31 cellular contexts compared by ENCODE assay signal in genomic region chr6:86456786-86457185, GRCh38.
"Had no signal": no experiment of that assay in that cellular context is flagged by ENCODE, and none has a peak within 500 bp of the region (broad histone marks: within the 10 kb centered on the region; RNA-seq: fewer than 3 reads in every experiment).

No MANE protein-coding gene starts in this region.

- DNase-seq: activated B cell treated with CpG ODN at 0.5 μM for 24 hours; activated CD4-positive, alpha-beta memory T cell treated with anti-CD3 and anti-CD28 coated beads for 36 hours; activated CD4-positive, alpha-beta T cell treated with anti-CD3 and anti-CD28 coated beads, Interleukin-2, amount 10 ng/mL, durations not matched to agents 24 days and 14 days; activated CD8-positive, alpha-beta memory T cell treated with anti-CD3 and anti-CD28 coated beads, Interleukin-2, amount 10 ng/mL, durations not matched to agents 7 days and 5 days; activated CD8-positive, alpha-beta memory T cell treated with anti-CD3 and anti-CD28 coated beads, Interleukin-2, amount 50 U/mL, for 4 hours; activated CD8-positive, alpha-beta T cell treated with anti-CD3 and anti-CD28 coated beads, Interleukin-2, amount 10 ng/mL, durations not matched to agents 7 days and 5 days; activated gamma-delta T cell; activated naive CD4-positive, alpha-beta T cell; activated naive CD4-positive, alpha-beta T cell treated with anti-CD3 and anti-CD28 coated beads, Interleukin-2, amount 10 ng/mL, durations not matched to agents 7 days and 5 days; activated naive CD8-positive, alpha-beta T cell treated with anti-CD3 and anti-CD28 coated beads, Interleukin-2, amount 10 ng/mL, durations not matched to agents 7 days and 5 days; activated T-cell treated with anti-CD3 and anti-CD28 coated beads, Interleukin-2, amount 50 U/mL, for 1 hour; activated T-cell treated with anti-CD3 and anti-CD28 coated beads, Interleukin-2, amount 50 U/mL, for 48 hours; colonic mucosa; effector CD8-positive, alpha-beta T cell; foreskin fibroblast; head of caudate nucleus; T-cell; T1000; WERI-Rb-1 had no signal

- H3K27me3 Mint-ChIP-seq: activated B cell treated with CpG ODN at 0.5 μM for 24 hours; activated CD4-positive, alpha-beta memory T cell treated with anti-CD3 and anti-CD28 coated beads for 36 hours; activated CD4-positive, alpha-beta T cell treated with anti-CD3 and anti-CD28 coated beads, Interleukin-2, amount 10 ng/mL, durations not matched to agents 24 days and 14 days; activated CD8-positive, alpha-beta memory T cell treated with anti-CD3 and anti-CD28 coated beads, Interleukin-2, amount 10 ng/mL, durations not matched to agents 7 days and 5 days; activated naive CD4-positive, alpha-beta T cell treated with anti-CD3 and anti-CD28 coated beads, Interleukin-2, amount 10 ng/mL, durations not matched to agents 7 days and 5 days; activated naive CD8-positive, alpha-beta T cell treated with anti-CD3 and anti-CD28 coated beads, Interleukin-2, amount 10 ng/mL, durations not matched to agents 7 days and 5 days; central memory CD8-positive, alpha-beta T cell; T-cell had no signal

- H3K4me1 ChIP-seq: ascending aorta, breast epithelium, colonic mucosa had no signal

- H3K4me3 Mint-ChIP-seq: activated B cell treated with CpG ODN at 0.5 μM for 24 hours; activated CD4-positive, alpha-beta memory T cell treated with anti-CD3 and anti-CD28 coated beads for 36 hours; activated CD4-positive, alpha-beta T cell treated with anti-CD3 and anti-CD28 coated beads, Interleukin-2, amount 10 ng/mL, durations not matched to agents 24 days and 14 days; activated CD8-positive, alpha-beta memory T cell treated with anti-CD3 and anti-CD28 coated beads, Interleukin-2, amount 10 ng/mL, durations not matched to agents 7 days and 5 days; activated CD8-positive, alpha-beta T cell treated with anti-CD3 and anti-CD28 coated beads, Interleukin-2, amount 10 ng/mL, durations not matched to agents 7 days and 5 days; activated naive CD4-positive, alpha-beta T cell treated with anti-CD3 and anti-CD28 coated beads, Interleukin-2, amount 10 ng/mL, durations not matched to agents 7 days and 5 days; activated naive CD8-positive, alpha-beta T cell treated with anti-CD3 and anti-CD28 coated beads, Interleukin-2, amount 10 ng/mL, durations not matched to agents 7 days and 5 days; activated T-helper 1 cell treated with anti-CD3 and anti-CD28 coated beads, Interleukin-12 subunit alpha, Interleukin-12 subunit beta, Interleukin-2, Interleukin-4 antibody, amounts not matched to agents 30 ng/mL and 10 ng/mL and 1 ng/mL, durations not matched to agents 14 hours and 24 hours and 36 hours; brain; central memory CD8-positive, alpha-beta T cell; T-cell; T-helper 1 cell treated with Interleukin-12 subunit alpha and Interleukin-12 subunit beta and Interleukin-4 antibody, amounts not matched to agents 30 μg/mL and 1 μg/mL, for 36 hours had no signal

- H3K27ac ChIP-seq: ascending aorta, breast epithelium, colonic mucosa, epithelial cell of prostate, WERI-Rb-1 had no signal

- ATAC-seq: activated CD4-positive, CD25-positive, alpha-beta regulatory T cell treated with anti-CD3 and anti-CD28 coated beads, Interleukin-2, amount 50 U/mL, for 24 hours; activated CD8-positive, alpha-beta memory T cell treated with anti-CD3 and anti-CD28 coated beads, Interleukin-2, amount 10 ng/mL, durations not matched to agents 7 days and 5 days; activated CD8-positive, alpha-beta T cell treated with anti-CD3 and anti-CD28 coated beads, Interleukin-2, amount 10 ng/mL, durations not matched to agents 7 days and 5 days; activated naive CD4-positive, alpha-beta T cell treated with anti-CD3 and anti-CD28 coated beads, Interleukin-2, amount 50 U/mL, for 72 hours; T-cell had no signal

- H3K36me3 ChIP-seq: ascending aorta, breast epithelium, colonic mucosa, WERI-Rb-1 had no signal

- H3K9me3 ChIP-seq: ascending aorta, colonic mucosa had no signal

- H3K36me3 Mint-ChIP-seq: activated CD4-positive, alpha-beta memory T cell treated with anti-CD3 and anti-CD28 coated beads for 36 hours; activated CD8-positive, alpha-beta memory T cell treated with anti-CD3 and anti-CD28 coated beads, Interleukin-2, amount 10 ng/mL, durations not matched to agents 7 days and 5 days; activated naive CD4-positive, alpha-beta T cell treated with anti-CD3 and anti-CD28 coated beads, Interleukin-2, amount 10 ng/mL, durations not matched to agents 7 days and 5 days; activated naive CD8-positive, alpha-beta T cell treated with anti-CD3 and anti-CD28 coated beads, Interleukin-2, amount 10 ng/mL, durations not matched to agents 7 days and 5 days; brain; T-cell had no signal

- H3K27me3 ChIP-seq: ascending aorta, breast epithelium, colonic mucosa had no signal

- FAIRE-seq: endometrium, endothelial cell of umbilical vein, frontal cortex had no signal

- H3K4me1 Mint-ChIP-seq: activated B cell treated with CpG ODN at 0.5 μM for 24 hours; activated CD4-positive, alpha-beta T cell treated with anti-CD3 and anti-CD28 coated beads, Interleukin-2, amount 10 ng/mL, durations not matched to agents 24 days and 14 days; activated CD8-positive, alpha-beta memory T cell treated with anti-CD3 and anti-CD28 coated beads, Interleukin-2, amount 10 ng/mL, durations not matched to agents 7 days and 5 days; activated naive CD4-positive, alpha-beta T cell treated with anti-CD3 and anti-CD28 coated beads, Interleukin-2, amount 10 ng/mL, durations not matched to agents 7 days and 5 days; activated naive CD8-positive, alpha-beta T cell treated with anti-CD3 and anti-CD28 coated beads, Interleukin-2, amount 10 ng/mL, durations not matched to agents 7 days and 5 days; brain; central memory CD8-positive, alpha-beta T cell; T-cell had no signal

- H3K27ac Mint-ChIP-seq: activated B cell treated with CpG ODN at 0.5 μM for 24 hours; activated CD4-positive, alpha-beta memory T cell treated with anti-CD3 and anti-CD28 coated beads for 36 hours; activated CD4-positive, alpha-beta T cell treated with anti-CD3 and anti-CD28 coated beads, Interleukin-2, amount 10 ng/mL, durations not matched to agents 24 days and 14 days; activated CD8-positive, alpha-beta memory T cell treated with anti-CD3 and anti-CD28 coated beads, Interleukin-2, amount 10 ng/mL, durations not matched to agents 7 days and 5 days; activated CD8-positive, alpha-beta T cell treated with anti-CD3 and anti-CD28 coated beads, Interleukin-2, amount 10 ng/mL, durations not matched to agents 7 days and 5 days; activated naive CD4-positive, alpha-beta T cell treated with anti-CD3 and anti-CD28 coated beads, Interleukin-2, amount 10 ng/mL, durations not matched to agents 7 days and 5 days; activated naive CD4-positive, alpha-beta T cell treated with anti-CD3 and anti-CD28 coated beads, Interleukin-2, amount 50 U/mL, for 72 hours; activated naive CD8-positive, alpha-beta T cell treated with anti-CD3 and anti-CD28 coated beads, Interleukin-2, amount 10 ng/mL, durations not matched to agents 7 days and 5 days; activated T-helper 1 cell treated with anti-CD3 and anti-CD28 coated beads, Interleukin-12 subunit alpha, Interleukin-12 subunit beta, Interleukin-2, Interleukin-4 antibody, amounts not matched to agents 30 ng/mL and 10 ng/mL and 1 ng/mL, durations not matched to agents 14 hours and 24 hours and 36 hours; brain; T-cell; T-helper 1 cell treated with Interleukin-12 subunit alpha and Interleukin-12 subunit beta and Interleukin-4 antibody, amounts not matched to agents 30 μg/mL and 1 μg/mL, for 36 hours had no signal

- H3K4me3 ChIP-seq: ascending aorta, breast epithelium, colonic mucosa had no signal
